ENCODE assay signal across 20 cellular contexts in the genomic region with DNA sequence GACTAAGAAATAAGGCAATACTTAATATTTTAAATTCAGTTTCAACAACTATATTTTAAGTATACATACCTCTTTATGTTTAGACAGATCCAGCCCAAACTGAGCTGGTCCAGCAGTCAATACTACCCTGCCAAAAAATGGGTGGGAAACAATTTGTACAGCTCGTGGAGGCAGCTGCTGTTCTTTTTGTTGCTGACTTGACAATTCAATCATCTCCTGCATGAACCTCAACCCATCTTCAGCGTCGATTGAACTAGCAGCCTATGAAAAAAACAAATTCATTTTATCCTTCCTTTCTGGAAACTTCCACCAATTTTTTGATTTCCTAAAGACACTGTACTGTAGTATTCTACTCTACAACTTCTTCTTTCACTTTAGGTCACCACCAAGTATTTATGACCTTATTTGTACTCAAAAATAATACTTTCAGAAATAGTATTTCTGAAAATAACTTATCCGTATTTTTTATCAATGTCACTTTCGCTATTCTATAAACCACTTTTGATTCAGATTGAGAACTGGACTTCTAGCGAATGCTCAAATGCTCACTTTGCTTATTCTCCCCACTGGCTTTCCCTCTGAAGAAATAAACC.
"Had no signal": no experiment of that assay in that cellular context is flagged by ENCODE, and none has a peak within 500 bp of the region (broad histone marks: within the 10 kb centered on the region; RNA-seq: fewer than 3 reads in every experiment).

No MANE protein-coding gene starts in this region.

- H3K27ac Mint-ChIP-seq: activated CD8-positive, alpha-beta T cell treated with anti-CD3 and anti-CD28 coated beads for 36 hours; endodermal cell; mesothelial cell of epicardium; nephron progenitor cell; progenitor cell of endocrine pancreas; type B pancreatic cell; WTC11 had no signal

- H3K4me1 Mint-ChIP-seq: endodermal cell; mesothelial cell of epicardium; nephron progenitor cell; stimulated activated naive CD8-positive, alpha-beta T cell treated with anti-CD3 and anti-CD28 coated beads, Interleukin-15, amount 100 ng/mL, for 72 hours; WTC11 had no signal

- H3K9me3 ChIP-seq: ascending aorta, breast epithelium, heart left ventricle, lower lobe of right lung had no signal

- H3K27me3 Mint-ChIP-seq: activated CD8-positive, alpha-beta T cell treated with anti-CD3 and anti-CD28 coated beads for 36 hours; progenitor cell of endocrine pancreas; stimulated activated naive CD8-positive, alpha-beta T cell treated with anti-CD3 and anti-CD28 coated beads, Interleukin-15, amount 100 ng/mL, for 72 hours; type B pancreatic cell had no signal

- H3K4me3 Mint-ChIP-seq: activated CD8-positive, alpha-beta T cell treated with anti-CD3 and anti-CD28 coated beads for 36 hours; endodermal cell; mesothelial cell of epicardium; nephron progenitor cell; stimulated activated naive CD8-positive, alpha-beta T cell treated with anti-CD3 and anti-CD28 coated beads, Interleukin-15, amount 100 ng/mL, for 72 hours; type B pancreatic cell; WTC11 had no signal

- H3K9me3 Mint-ChIP-seq: activated CD8-positive, alpha-beta T cell treated with anti-CD3 and anti-CD28 coated beads for 36 hours; endodermal cell; mesothelial cell of epicardium; nephron progenitor cell; stimulated activated naive CD8-positive, alpha-beta T cell treated with anti-CD3 and anti-CD28 coated beads, Interleukin-15, amount 100 ng/mL, for 72 hours; type B pancreatic cell; WTC11 had no signal

- H3K36me3 ChIP-seq: breast epithelium had no signal

- ATAC-seq: activated CD8-positive, alpha-beta T cell treated with anti-CD3 and anti-CD28 coated beads for 36 hours; heart left ventricle; lower lobe of right lung; right cardiac atrium; stimulated activated naive CD8-positive, alpha-beta T cell treated with anti-CD3 and anti-CD28 coated beads, Interleukin-15, amount 100 ng/mL, for 72 hours; WTC11 had no signal

- H3K27ac ChIP-seq: ascending aorta, breast epithelium, dorsolateral prefrontal cortex, heart left ventricle, lower lobe of right lung had no signal

- H3K4me3 ChIP-seq: ascending aorta, breast epithelium, dorsolateral prefrontal cortex, heart left ventricle, lower lobe of right lung had no signal

- H3K4me1 ChIP-seq: ascending aorta, breast epithelium, heart left ventricle, lower lobe of right lung had no signal

- DNase-seq: activated CD4-positive, alpha-beta T cell treated with anti-CD3 and anti-CD28 coated beads for 48 hours; activated CD8-positive, alpha-beta T cell treated with anti-CD3 and anti-CD28 coated beads for 36 hours; activated T-cell treated with anti-CD3 and anti-CD28 coated beads, Interleukin-2, amount 50 U/mL, for 48 hours; dorsolateral prefrontal cortex; endodermal cell; heart left ventricle; lower lobe of right lung; nephron progenitor cell; occipital lobe; right cardiac atrium; small intestine; stimulated activated CD4-positive, alpha-beta T cell treated with anti-CD3 and anti-CD28 coated beads, Interleukin-4, amount 100 ng/mL, for 4 hours; stimulated activated CD8-positive, alpha-beta memory T cell treated with anti-CD3 and anti-CD28 coated beads, Interleukin-4, amount 100 ng/mL, for 48 hours; stimulated activated naive CD8-positive, alpha-beta T cell treated with anti-CD3 and anti-CD28 coated beads, Interleukin-15, amount 100 ng/mL, for 72 hours had no signal

- H3K27me3 ChIP-seq: ascending aorta, breast epithelium, dorsolateral prefrontal cortex, heart left ventricle had no signal
